ENCODE assay signal across 1 cellular context in the genomic region with DNA sequence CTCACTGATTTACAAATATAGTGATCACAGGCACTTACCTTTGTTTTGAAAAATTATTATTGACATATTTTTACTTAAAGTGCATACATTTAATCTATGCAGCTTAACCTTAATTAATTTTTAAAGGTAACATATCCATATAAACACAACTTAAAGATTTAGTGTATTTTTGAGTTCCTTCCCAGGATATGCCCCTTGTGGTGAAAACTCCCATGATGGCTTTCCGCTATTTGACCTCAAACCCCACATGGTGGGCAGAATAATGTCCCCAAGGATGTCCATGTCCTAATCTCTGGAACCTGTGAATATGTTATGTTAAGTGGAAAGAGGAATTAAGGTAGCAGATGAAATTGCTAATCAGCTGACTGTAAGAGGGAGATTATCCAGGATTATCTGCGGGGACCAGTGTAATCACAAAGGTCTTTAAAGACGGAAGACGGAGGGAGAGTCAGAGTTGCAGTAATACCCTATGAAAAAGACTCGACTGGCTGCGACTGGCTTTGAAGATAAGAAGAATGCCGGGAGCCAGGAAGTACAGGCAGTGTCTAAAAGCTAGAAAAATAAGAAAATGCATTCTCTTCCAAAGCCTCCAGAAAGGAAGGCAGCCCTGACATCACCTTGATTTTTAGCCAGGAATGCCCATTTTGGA.
TF ChIP-seq lines count a peak whose summit lies in the region.

No MANE protein-coding gene starts in this region.

TF ChIP-seq in HCT116, 20 proteins besides CTCF, POLR2A, EP300 and RAD21:
- no peak for TF ChIP-seq EZH2phosphoT487 (IDR thresholded peaks at IDR 0.05; ENCODE audit: borderline replicate concordance)
- no peak for TF ChIP-seq YY1 (IDR thresholded peaks at IDR 0.05; ENCODE audit: extremely low read depth, insufficient replicate concordance, low read depth, low read length)
TF ChIP-seq in HCT116: peak in this region for 0.
